Comparison of ENCODE assay signal across 26 cellular contexts in the genomic region with DNA sequence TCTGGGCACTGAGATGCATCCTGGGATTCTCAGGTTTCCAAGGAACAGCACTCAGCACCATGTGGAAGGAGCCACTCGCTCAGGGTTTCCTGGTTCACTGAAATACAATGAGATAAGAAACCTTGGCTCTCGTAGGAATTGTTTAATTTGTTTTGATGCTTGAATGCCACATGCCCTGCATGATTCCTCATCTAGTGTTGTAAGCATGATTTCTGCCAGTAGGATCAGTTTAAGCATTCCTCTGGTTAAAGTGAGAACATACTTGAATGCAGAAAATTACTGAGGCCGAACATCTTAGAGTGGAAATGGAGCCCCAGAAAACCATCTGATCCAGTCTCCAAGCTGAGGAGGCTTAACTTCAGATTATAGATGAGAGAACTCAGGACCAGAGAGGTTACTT.
A peak's percentile ranks its signal among the peaks of the same experiment; 100 is the strongest.
DNase-seq lines count a peak whose midpoint lies in the region; ATAC-seq and TF ChIP-seq lines count a peak whose summit lies in the region.
"Had no signal": no experiment of that assay in that cellular context is flagged by ENCODE, and none has a peak within 500 bp of the region (broad histone marks: within the 10 kb centered on the region; RNA-seq: fewer than 3 reads in every experiment).

No MANE protein-coding gene starts in this region.

- H4K91ac ChIP-seq in trophoblast cell (ENCODE audit: low read depth, low read length), result no peak overlapping the region

- H3K4me3 ChIP-seq in trophoblast cell (ENCODE audit: low read depth, low read length), result no peak overlapping the region
- no peak overlapping the region for H3K4me3 ChIP-seq in prostate gland
- H3K4me3 ChIP-seq: heart right ventricle, right lobe of liver, SJCRH30, tibial nerve had no signal

- no peak overlapping the region for H2BK5ac ChIP-seq in trophoblast cell (ENCODE audit: low read depth, low read length, poor library complexity)

- H3K23ac ChIP-seq in trophoblast cell (ENCODE audit: low read length), result no peak overlapping the region

- H3K9ac ChIP-seq in trophoblast cell (ENCODE audit: low read length), result no peak overlapping the region
- H3K9ac ChIP-seq: KMS-11 had no signal

- ATAC-seq in SK-N-SH treated with all-trans-retinoic acid at 6 μM for 48 hours, result peak; percentile 27; the same call in 2 of the 3 replicates
- no peak for ATAC-seq in GM19395 (IDR thresholded peaks at IDR 0.05; ENCODE audit: unreplicated experiment)
- ATAC-seq: activated CD4-positive, alpha-beta T cell treated with anti-CD3 and anti-CD28 coated beads for 36 hours; activated T-cell treated with anti-CD3 and anti-CD28 coated beads, Interleukin-2, amount 50 U/mL, for 4 hours; left colon; Panc1 had no signal

- H2BK12ac ChIP-seq in trophoblast cell (ENCODE audit: low read length), result peak overlapping the region; percentile 47

- H3K4ac ChIP-seq in trophoblast cell (ENCODE audit: low read depth, low read length), result no peak overlapping the region

- H3K4me2 ChIP-seq in trophoblast cell (ENCODE audit: low read length), result no peak overlapping the region
- H3K4me2 ChIP-seq: KMS-11 had no signal

- in situ Hi-C loops in G401 (cut with HindIII; ENCODE audit: low sequenced_read_pairs), result no loop called here

- H3K36me3 ChIP-seq in trophoblast cell (ENCODE audit: control insufficient read depth in 1 of 2, insufficient read depth in 2 of 2, low read length in 2 of 2) (no peaks in the 10 kb centered on the region), prostate gland (no peaks in the 10 kb centered on the region)
- H3K36me3 ChIP-seq: heart right ventricle, right lobe of liver, SJCRH30, tibial nerve had no signal

- H3K79me2 ChIP-seq in trophoblast cell (ENCODE audit: control insufficient read depth, insufficient read depth, low read length, poor library complexity), result no peaks in the 10 kb centered on the region

- TF ChIP-seq POLR2A in prostate gland (IDR thresholded peaks at IDR 0.05), result no peak

- H2BK120ac ChIP-seq in trophoblast cell (ENCODE audit: insufficient read depth, low read length, poor library complexity), result no peak overlapping the region

- no peak overlapping the region for H4K12ac ChIP-seq in trophoblast cell (ENCODE audit: low read depth, low read length)

- H3K27me3 ChIP-seq in trophoblast cell (ENCODE audit: insufficient read depth, low read length), result no peaks in the 10 kb centered on the region
- H3K27me3 ChIP-seq in prostate gland (replicated peaks; ENCODE audit: insufficient read depth), result no peaks in the 10 kb centered on the region
- H3K27me3 ChIP-seq: right lobe of liver, SJCRH30, tibial nerve had no signal

- H2AFZ ChIP-seq in trophoblast cell (ENCODE audit: insufficient read depth, low read length, poor library complexity), result no peak overlapping the region

- H4K8ac ChIP-seq in trophoblast cell (ENCODE audit: low read depth, low read length), result no peak overlapping the region

- H3K27ac ChIP-seq in trophoblast cell (ENCODE audit: low read depth, low read length), result no peak overlapping the region
- H3K27ac ChIP-seq in prostate gland, result no peak overlapping the region
- H3K27ac ChIP-seq: KMS-11, right lobe of liver, SJCRH30 had no signal

- no peaks in the 10 kb centered on the region for H3K79me1 ChIP-seq in trophoblast cell (ENCODE audit: low read length)

- H3K4me1 ChIP-seq in trophoblast cell (ENCODE audit: control insufficient read depth in 1 of 2, insufficient read depth in 2 of 2, low read length in 2 of 2) (peaks cover 0 to 2% of the 10 kb centered on the region in 2 experiments), prostate gland (replicated peaks) (no peaks in the 10 kb centered on the region)
- H3K4me1 ChIP-seq: right lobe of liver, SJCRH30 had no signal

- H3K9me3 ChIP-seq in trophoblast cell (ENCODE audit: insufficient read depth, low read depth, low read length) (peaks cover 4% of the 10 kb centered on the region), prostate gland (no peaks in the 10 kb centered on the region)
- H3K9me3 ChIP-seq: right lobe of liver, SJCRH30 had no signal

- intact Hi-C loops in prostate gland (cut with DNase I), result no loop called here

- no CpG with 5 or more reads among the region's 3 CpGs for WGBS in trophoblast cell (ENCODE audit: extremely low coverage, insufficient coverage, insufficient read length)
- 62% methylated on average over 3 of the region's 3 CpGs for WGBS in prostate gland

- no peak overlapping the region for H3K14ac ChIP-seq in trophoblast cell (ENCODE audit: low read length)

- no peak overlapping the region for H2AK5ac ChIP-seq in trophoblast cell (ENCODE audit: low read length)

- H3K18ac ChIP-seq in trophoblast cell (ENCODE audit: low read length), result no peak overlapping the region

- no peak for TF ChIP-seq CTCF in prostate gland (IDR thresholded peaks at IDR 0.05)

- DNase-seq in GM04503 (ENCODE audit: low read depth) (peak; percentile 27), fibroblast of gingiva (ENCODE audit: low read depth) (peak; percentile 28), trophoblast cell (no peak), prostate gland (ENCODE audit: low spot score) (no peak), G401 (ENCODE audit: low spot score) (no peak)
- no peak for DNase-seq in effector CD4-positive, alpha-beta T cell
- DNase-seq: activated CD4-positive, alpha-beta T cell treated with anti-CD3 and anti-CD28 coated beads for 36 hours; activated naive CD4-positive, alpha-beta T cell treated with anti-CD3 and anti-CD28 coated beads for 36 hours; activated T-cell treated with anti-CD3 and anti-CD28 coated beads, Interleukin-2, amount 50 U/mL, for 4 hours; amygdala; CD4-positive, CD25-positive, alpha-beta regulatory T cell; dermis blood vessel endothelial cell; GOT3; heart right ventricle; left colon; naive B cell; NCI-H2171; NCI-H524; right lobe of liver; SJCRH30; stimulated activated CD4-positive, alpha-beta T cell treated with anti-CD3 and anti-CD28 coated beads, Interleukin-15, amount 100 ng/mL, for 24 hours had no signal

TF ChIP-seq in SK-N-SH treated with all-trans-retinoic acid at 6 μM for 48 hours, 23 proteins besides CTCF, POLR2A, EP300 and RAD21 (continues in another document):
- TF ChIP-seq PPARA (CRISPR knock-in tag; IDR thresholded peaks at IDR 0.05; ENCODE audit: borderline replicate concordance) (no peak), ZC3H10 (CRISPR knock-in tag; IDR thresholded peaks at IDR 0.05) (no peak), TCF4 (CRISPR knock-in tag; IDR thresholded peaks at IDR 0.05; ENCODE audit: borderline replicate concordance) (no peak), ZNF565 (CRISPR knock-in tag; conservative IDR thresholded peaks at IDR 0.05; ENCODE audit: low read depth) (no peak), SNAI2 (CRISPR knock-in tag; IDR thresholded peaks at IDR 0.05) (no peak), RARB (CRISPR knock-in tag; IDR thresholded peaks at IDR 0.05) (no peak), GLIS3 (CRISPR knock-in tag; IDR thresholded peaks at IDR 0.05) (no peak), ZNF8 (CRISPR knock-in tag; IDR thresholded peaks at IDR 0.05) (no peak), ZNF70 (CRISPR knock-in tag; IDR thresholded peaks at IDR 0.05) (no peak), TOX (CRISPR knock-in tag; IDR thresholded peaks at IDR 0.05; ENCODE audit: borderline replicate concordance) (no peak), ZFP3 (CRISPR knock-in tag; IDR thresholded peaks at IDR 0.05) (no peak)
- TF ChIP-seq, protein P1, sequence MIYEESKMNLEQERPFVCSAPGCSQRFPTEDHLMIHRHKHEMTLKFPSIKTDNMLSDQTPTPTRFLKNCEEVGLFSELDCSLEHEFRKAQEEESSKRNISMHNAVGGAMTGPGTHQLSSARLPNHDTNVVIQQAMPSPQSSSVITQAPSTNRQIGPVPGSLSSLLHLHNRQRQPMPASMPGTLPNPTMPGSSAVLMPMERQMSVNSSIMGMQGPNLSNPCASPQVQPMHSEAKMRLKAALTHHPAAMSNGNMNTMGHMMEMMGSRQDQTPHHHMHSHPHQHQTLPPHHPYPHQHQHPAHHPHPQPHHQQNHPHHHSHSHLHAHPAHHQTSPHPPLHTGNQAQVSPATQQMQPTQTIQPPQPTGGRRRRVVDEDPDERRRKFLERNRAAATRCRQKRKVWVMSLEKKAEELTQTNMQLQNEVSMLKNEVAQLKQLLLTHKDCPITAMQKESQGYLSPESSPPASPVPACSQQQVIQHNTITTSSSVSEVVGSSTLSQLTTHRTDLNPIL (CRISPR knock-in tag; IDR thresholded peaks at IDR 0.05; ENCODE audit: low read depth), result no peak
- TF ChIP-seq, protein P2, sequence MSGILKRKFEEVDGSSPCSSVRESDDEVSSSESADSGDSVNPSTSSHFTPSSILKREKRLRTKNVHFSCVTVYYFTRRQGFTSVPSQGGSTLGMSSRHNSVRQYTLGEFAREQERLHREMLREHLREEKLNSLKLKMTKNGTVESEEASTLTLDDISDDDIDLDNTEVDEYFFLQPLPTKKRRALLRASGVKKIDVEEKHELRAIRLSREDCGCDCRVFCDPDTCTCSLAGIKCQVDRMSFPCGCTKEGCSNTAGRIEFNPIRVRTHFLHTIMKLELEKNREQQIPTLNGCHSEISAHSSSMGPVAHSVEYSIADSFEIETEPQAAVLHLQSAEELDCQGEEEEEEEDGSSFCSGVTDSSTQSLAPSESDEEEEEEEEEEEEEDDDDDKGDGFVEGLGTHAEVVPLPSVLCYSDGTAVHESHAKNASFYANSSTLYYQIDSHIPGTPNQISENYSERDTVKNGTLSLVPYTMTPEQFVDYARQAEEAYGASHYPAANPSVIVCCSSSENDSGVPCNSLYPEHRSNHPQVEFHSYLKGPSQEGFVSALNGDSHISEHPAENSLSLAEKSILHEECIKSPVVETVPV (CRISPR knock-in tag; IDR thresholded peaks at IDR 0.05), result no peak
- TF ChIP-seq, protein P3, sequence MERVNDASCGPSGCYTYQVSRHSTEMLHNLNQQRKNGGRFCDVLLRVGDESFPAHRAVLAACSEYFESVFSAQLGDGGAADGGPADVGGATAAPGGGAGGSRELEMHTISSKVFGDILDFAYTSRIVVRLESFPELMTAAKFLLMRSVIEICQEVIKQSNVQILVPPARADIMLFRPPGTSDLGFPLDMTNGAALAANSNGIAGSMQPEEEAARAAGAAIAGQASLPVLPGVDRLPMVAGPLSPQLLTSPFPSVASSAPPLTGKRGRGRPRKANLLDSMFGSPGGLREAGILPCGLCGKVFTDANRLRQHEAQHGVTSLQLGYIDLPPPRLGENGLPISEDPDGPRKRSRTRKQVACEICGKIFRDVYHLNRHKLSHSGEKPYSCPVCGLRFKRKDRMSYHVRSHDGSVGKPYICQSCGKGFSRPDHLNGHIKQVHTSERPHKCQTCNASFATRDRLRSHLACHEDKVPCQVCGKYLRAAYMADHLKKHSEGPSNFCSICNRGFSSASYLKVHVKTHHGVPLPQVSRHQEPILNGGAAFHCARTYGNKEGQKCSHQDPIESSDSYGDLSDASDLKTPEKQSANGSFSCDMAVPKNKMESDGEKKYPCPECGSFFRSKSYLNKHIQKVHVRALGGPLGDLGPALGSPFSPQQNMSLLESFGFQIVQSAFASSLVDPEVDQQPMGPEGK (CRISPR knock-in tag; IDR thresholded peaks at IDR 0.05; ENCODE audit: borderline replicate concordance), result no peak

Comparison
In these comparisons a context has a peak if more than half of its experiments do, and no peak if none do; other contexts are left out.
1. DNase-seq: peak in GM04503 (single experiment) and fibroblast of gingiva (single experiment); none in trophoblast cell (0 of 2), effector CD4-positive, alpha-beta T cell (single experiment), prostate gland (single experiment) and G401 (single experiment).